In the genomic region with DNA sequence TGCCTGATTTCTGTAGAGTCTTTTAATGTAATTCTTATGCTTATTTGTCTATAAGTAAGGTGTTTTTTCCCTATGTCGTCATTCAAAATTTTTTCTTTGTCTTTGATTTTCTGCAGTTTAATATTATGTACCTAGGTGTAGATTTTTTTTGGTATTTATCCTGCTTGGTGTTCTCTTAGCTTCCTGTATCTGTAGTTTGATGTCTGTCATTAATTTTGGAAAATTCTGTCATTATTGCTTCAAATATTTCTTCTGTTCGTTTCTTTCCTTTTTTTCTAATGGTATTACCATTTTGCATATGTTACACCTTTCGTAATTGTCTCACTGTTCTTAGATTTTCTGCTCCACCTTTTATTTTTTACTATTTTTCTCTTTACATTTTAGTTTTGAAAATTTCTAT, we compare ENCODE assay signal across 33 cellular contexts.
"Had no signal": no experiment of that assay in that cellular context is flagged by ENCODE, and none has a peak within 500 bp of the region (broad histone marks: within the 10 kb centered on the region; RNA-seq: fewer than 3 reads in every experiment).

No MANE protein-coding gene starts in this region.

- H3K4me3 ChIP-seq: adrenal gland, ascending aorta, body of pancreas, breast epithelium, cardiac muscle cell had no signal

- DNase-seq: activated effector memory CD4-positive, alpha-beta T cell treated with anti-CD3 and anti-CD28 coated beads, Interleukin-2, amount 50 U/mL, for 16 hours; activated effector memory CD4-positive, alpha-beta T cell treated with Interleukin-2 at 50 U/mL for 16 hours; activated gamma-delta T cell; activated gamma-delta T cell treated with Interleukin-2 at 50 U/mL for 16 hours; activated naive CD4-positive, alpha-beta T cell; activated naive CD4-positive, alpha-beta T cell treated with anti-CD3 and anti-CD28 coated beads for 36 hours; activated naive CD4-positive, alpha-beta T cell treated with anti-CD3 and anti-CD28 coated beads, Interleukin-2, amount 10 ng/mL, durations not matched to agents 7 days and 5 days; activated naive CD4-positive, alpha-beta T cell treated with anti-CD3 and anti-CD28 coated beads, Interleukin-2, amount 50 U/mL, for 16 hours; activated naive CD4-positive, alpha-beta T cell treated with Interleukin-2 at 50 U/mL for 16 hours; activated naive CD8-positive, alpha-beta T cell treated with anti-CD3 and anti-CD28 coated beads for 36 hours; activated naive CD8-positive, alpha-beta T cell treated with anti-CD3 and anti-CD28 coated beads, Interleukin-2, amount 10 ng/mL, durations not matched to agents 7 days and 5 days; activated naive CD8-positive, alpha-beta T cell treated with anti-CD3 and anti-CD28 coated beads, Interleukin-2, amount 50 U/mL, for 24 hours; activated T-cell treated with anti-CD3 and anti-CD28 coated beads, Interleukin-2, amount 50 U/mL, for 24 hours; activated T-cell treated with anti-CD3 and anti-CD28 coated beads, Interleukin-2, amount 50 U/mL, for 4 hours; activated T-cell treated with anti-CD3 and anti-CD28 coated beads, Interleukin-2, amount 50 U/mL, for 48 hours; activated T-cell treated with anti-CD3 and anti-CD28 coated beads, Interleukin-2, amount 50 U/mL, for 72 hours; adrenal gland; amniotic stem cell; amygdala; anterior cingulate cortex; aorta; body of pancreas; brain microvascular endothelial cell; caudate nucleus; central memory CD4-positive, alpha-beta T cell; cerebellar nuclear complex had no signal

- H3K4me1 ChIP-seq: adrenal gland, ascending aorta, body of pancreas, breast epithelium had no signal

- ATAC-seq: activated naive CD4-positive, alpha-beta T cell treated with anti-CD3 and anti-CD28 coated beads, Interleukin-2, amount 50 U/mL, for 72 hours; activated naive CD8-positive, alpha-beta T cell treated with anti-CD3 and anti-CD28 coated beads, Interleukin-2, amount 50 U/mL, for 24 hours; activated T-cell treated with anti-CD3 and anti-CD28 coated beads, Interleukin-2, amount 50 U/mL, for 4 hours; activated T-cell treated with anti-CD3 and anti-CD28 coated beads, Interleukin-2, amount 50 U/mL, for 72 hours; activated T-helper 17 cell treated with anti-CD3 and anti-CD28 coated beads, Interleukin-2, amount 50 U/mL, for 72 hours; body of pancreas had no signal

- H3K9me3 ChIP-seq: adrenal gland, ascending aorta, body of pancreas, breast epithelium had no signal

- H3K27ac ChIP-seq: adrenal gland, ascending aorta, body of pancreas, brain microvascular endothelial cell, breast epithelium, cardiac muscle cell had no signal

- H3K36me3 ChIP-seq: adrenal gland, ascending aorta, brain microvascular endothelial cell, breast epithelium, cardiac muscle cell had no signal

- FAIRE-seq: astrocyte, bronchial epithelial cell had no signal
